In the genomic region with DNA sequence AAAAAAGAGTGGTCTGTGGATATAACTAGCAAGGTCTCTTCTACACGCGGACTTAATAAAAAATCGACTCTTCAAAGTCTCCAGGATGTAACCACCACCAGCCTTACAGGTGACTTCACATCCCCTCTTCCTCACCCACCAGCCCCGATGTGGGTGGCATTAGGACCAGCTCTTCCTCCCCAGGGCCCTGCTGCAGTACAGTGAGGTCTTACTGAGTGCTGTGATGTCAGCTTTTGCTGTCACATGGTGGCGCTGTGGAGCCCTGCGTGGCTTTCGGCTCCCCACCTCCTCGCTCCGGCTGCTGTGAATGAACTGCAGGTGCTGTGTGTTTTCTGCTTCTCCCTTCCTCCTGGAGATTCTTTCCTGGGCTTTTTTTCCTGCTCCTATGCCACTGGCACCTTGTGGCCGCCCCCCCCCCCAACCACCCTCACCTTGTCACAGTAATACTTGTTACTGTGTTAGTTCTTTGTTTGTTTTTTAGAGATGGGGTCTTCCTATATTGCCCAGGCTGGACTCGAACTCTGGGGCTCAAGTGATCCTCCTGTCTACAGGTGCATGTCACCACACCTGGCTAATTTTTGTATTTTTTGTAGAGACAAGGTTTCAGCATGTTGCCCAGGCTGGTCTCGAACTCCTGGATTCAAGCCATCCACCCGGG, we compare ENCODE assay signal across 8 cellular contexts. TPM values are rescaled to one million over a fixed set of nuclear protein-coding genes. Genes with fewer than 3 reads are reported as not detected.
DNase-seq lines count a peak whose midpoint lies in the region; ATAC-seq and TF ChIP-seq lines count a peak whose summit lies in the region.

No MANE protein-coding gene starts in this region.

- H3K27ac ChIP-seq in SJCRH30 (no peak overlapping the region), tibial artery (no peak overlapping the region)

- H3K4me3 Mint-ChIP-seq in osteocyte (ENCODE audit: unreplicated experiment), result no peak overlapping the region

- intact Hi-C loops in tibial artery (cut with DNase I; ENCODE audit: low total_unique reads), result no loop called here

- H3K4me1 ChIP-seq in SJCRH30, result peaks cover 10% of the 10 kb centered on the region
- H3K4me1 ChIP-seq in tibial artery, result peaks cover 0 to 5% (median 1%) of the 10 kb centered on the region in 4 donors

- no peak overlapping the region for H3K4me3 ChIP-seq in AG09309 (ENCODE audit: control insufficient read depth, low read depth, low read length)
- H3K4me3 ChIP-seq in NB4 (ENCODE audit: low read depth, low read length), result no peak overlapping the region
- no peak overlapping the region for H3K4me3 ChIP-seq in SJCRH30
- H3K4me3 ChIP-seq in tibial artery, result no peak overlapping the region

- no peak for TF ChIP-seq POLR2A in NB4 (IDR thresholded peaks at IDR 0.05; ENCODE audit: extremely low read depth, insufficient read length)

- no peaks in the 10 kb centered on the region for H3K9me3 Mint-ChIP-seq in osteocyte (ENCODE audit: unreplicated experiment)

- no peak overlapping the region for H3K27ac Mint-ChIP-seq in osteocyte (ENCODE audit: unreplicated experiment)

- no peaks in the 10 kb centered on the region for H3K36me3 Mint-ChIP-seq in osteocyte (ENCODE audit: unreplicated experiment)

- H3K36me3 ChIP-seq in SJCRH30 (no peaks in the 10 kb centered on the region), tibial artery (no peaks in the 10 kb centered on the region)

- ATAC-seq in GM21390 (IDR thresholded peaks at IDR 0.05; ENCODE audit: unreplicated experiment), result peak; percentile 73

- DNase-seq in AG09309 (ENCODE audit: low read depth) (no peak), NB4 (ENCODE audit: low read depth) (peak; percentile 84), SJCRH30 (peak; percentile 84 to 94), foreskin melanocyte (peak; percentile 45), osteocyte (ENCODE audit: extremely low spot score, unreplicated experiment) (peak; percentile 94), tibial artery (peak; percentile 74 to 84)
- DNase-seq in activated effector memory CD4-positive, alpha-beta T cell treated with Interleukin-2 at 50 U/mL for 16 hours, result peak; percentile 77

- H3K9me3 ChIP-seq in SJCRH30 (replicated peaks), result no peaks in the 10 kb centered on the region
- H3K9me3 ChIP-seq in tibial artery, result no peaks in the 10 kb centered on the region

- H3K27me3 Mint-ChIP-seq in osteocyte (ENCODE audit: unreplicated experiment), result peaks cover 36% of the 10 kb centered on the region

- peak; percentile 88 for TF ChIP-seq CTCF in AG09309 (IDR thresholded peaks at IDR 0.05; ENCODE audit: control insufficient read depth, insufficient read depth, low read depth, low read length, missing control alignments)
- TF ChIP-seq CTCF in NB4 (IDR thresholded peaks at IDR 0.05; ENCODE audit: low read depth, low read length), result peak; percentile 88
- peak; percentile 74 for TF ChIP-seq CTCF in osteocyte (IDR thresholded peaks at IDR 0.05)
- TF ChIP-seq CTCF in tibial artery (IDR thresholded peaks at IDR 0.05), result peak; percentile 52 to 65

- peaks cover 4% of the 10 kb centered on the region for H3K4me1 Mint-ChIP-seq in osteocyte (ENCODE audit: unreplicated experiment)

- H3K27me3 ChIP-seq in SJCRH30 (no peaks in the 10 kb centered on the region), tibial artery (peaks cover 0 to 29% of the 10 kb centered on the region in 2 donors)

RNA-seq across cellular contexts. Expression of gene RAPGEF1, which starts 15.8 kb away (rescaled TPM):
- total RNA-seq in SJCRH30 (2014; rRNA removed; shearing (Covaris generic)), result 78.5 and 82.0 TPM in 2 replicates
- total RNA-seq in osteocyte, result 94.3 TPM in 2 replicates
